ENCODE assay signal across 8 cellular contexts in the genomic region with DNA sequence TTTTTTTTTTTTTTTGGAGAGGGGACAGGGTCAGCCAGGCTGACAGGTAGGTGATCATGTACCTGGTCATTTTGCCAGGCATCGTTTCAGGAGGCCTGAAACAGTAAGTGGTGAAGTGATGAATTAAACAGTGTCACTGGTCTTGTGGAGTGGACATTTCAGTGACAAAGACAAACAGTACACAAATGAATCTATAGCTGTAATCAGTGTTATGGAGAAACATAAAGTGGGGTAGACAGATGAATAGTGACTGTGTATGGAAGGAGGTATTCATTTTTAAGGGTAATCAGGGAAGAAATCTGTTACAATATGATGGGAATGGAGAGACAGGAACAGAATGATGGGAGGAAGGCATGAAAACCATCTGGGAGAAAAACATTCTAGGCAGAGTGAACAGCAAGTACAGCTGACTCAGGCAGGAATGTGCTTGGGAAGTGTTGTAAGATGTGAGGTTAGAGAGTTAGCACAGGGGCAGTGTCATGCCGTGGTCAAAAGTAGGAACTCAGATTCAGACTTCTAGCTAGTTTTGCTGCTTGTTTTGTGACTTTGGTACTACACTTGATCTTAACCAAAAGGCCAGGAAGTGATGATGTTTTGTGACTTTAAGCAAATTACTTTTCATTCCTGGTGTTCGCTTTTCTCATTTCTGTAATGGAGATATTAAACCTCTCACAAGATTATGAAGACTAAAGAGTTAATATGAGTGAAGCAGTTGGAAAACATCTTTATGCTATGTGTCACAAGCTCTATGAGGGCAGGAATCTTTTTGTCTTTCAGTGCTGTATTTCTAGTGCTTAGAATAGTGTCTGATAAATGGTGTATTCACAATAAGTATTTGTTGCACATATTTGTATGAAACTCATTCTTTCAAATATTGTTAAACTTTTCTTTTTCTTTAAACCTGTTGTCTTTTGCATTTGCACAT. TPM values are rescaled to one million over a fixed set of nuclear protein-coding genes. Genes with fewer than 3 reads are reported as not detected.
DNase-seq lines count a peak whose midpoint lies in the region; ATAC-seq and TF ChIP-seq lines count a peak whose summit lies in the region.

No MANE protein-coding gene starts in this region.

- POLR2A ChIA-PET in GM10248 (lab: Yijun Ruan, JAX), result no interaction called here

- peak overlapping the region; percentile 49 for H3K4me2 ChIP-seq in mammary epithelial cell (ENCODE audit: insufficient read depth, low read depth, low read length)

- H3K9ac ChIP-seq in mammary epithelial cell (ENCODE audit: insufficient read depth, low read length) (no peak overlapping the region), colonic mucosa (ENCODE audit: low read depth in 2 of 2, low read length in 2 of 2) (no peak overlapping the region)

- WGBS in mammary epithelial cell (ENCODE audit: low coverage, missing lambda C conversion rate), result 35% methylated on average over 3 of the region's 3 CpGs

- no peaks in the 10 kb centered on the region for H3K9me3 ChIP-seq in mammary epithelial cell (replicated peaks; ENCODE audit: insufficient read depth, low read length)
- no peaks in the 10 kb centered on the region for H3K9me3 ChIP-seq in colonic mucosa

- BruUV-seq in mammary epithelial cell (replicated peaks; lab: Mats Ljungman, UMichigan), result no TSS peak

- no peak for ATAC-seq in HG03354 (IDR thresholded peaks at IDR 0.05; ENCODE audit: poor library complexity, severe bottlenecking, unreplicated experiment)

- H3K36me3 ChIP-seq in mammary epithelial cell (ENCODE audit: insufficient read depth, low read length) (no peaks in the 10 kb centered on the region), colonic mucosa (no peaks in the 10 kb centered on the region)

- peaks cover 31% of the 10 kb centered on the region for H3K4me1 ChIP-seq in mammary epithelial cell (ENCODE audit: insufficient read depth, low read length)
- no peaks in the 10 kb centered on the region for H3K4me1 ChIP-seq in colonic mucosa

- CTCF ChIA-PET in mammary epithelial cell (lab: Charles Lee; ENCODE audit: low non-redundant PET) (no interaction called here), GM10248 (lab: Yijun Ruan, JAX) (interaction anchor here (0.9 kb wide), 1 partner anchor 9 kb away, joined by 3 read pairs; no protein-coding TSS in a partner anchor)

- DNase-seq in Daoy (ENCODE audit: low read depth) (peak; percentile 79), LHCN-M2 (ENCODE audit: low read depth) (peak; percentile 94), mammary epithelial cell (peak; percentile 79), myocyte (ENCODE audit: low read depth) (peak; percentile 78), GM10248 (ENCODE audit: extremely low spot score) (no peak), NCI-H187 (lab: John Stamatoyannopoulos, UW) (no peak), colonic mucosa (no peak)

- intact Hi-C loops in mammary epithelial cell (cut with micrococcal nuclease), result loop anchor here (5.0 kb wide), 1 partner anchor 74 kb away; no protein-coding TSS in a partner anchor
- intact Hi-C loops in colonic mucosa (cut with DNase I), result no loop called here

- no peaks in the 10 kb centered on the region for H3K27me3 ChIP-seq in mammary epithelial cell (ENCODE audit: insufficient read depth, low read length)
- H3K27me3 ChIP-seq in colonic mucosa, result no peaks in the 10 kb centered on the region

- in situ Hi-C loops in mammary epithelial cell (cut with MboI; ENCODE audit: low sequenced_read_pairs in 2 of 2), result no loop called here

- no peak overlapping the region for H2AFZ ChIP-seq in mammary epithelial cell (ENCODE audit: low read depth, low read length)

- H3K27ac ChIP-seq in mammary epithelial cell (ENCODE audit: insufficient read depth, low read depth, low read length) (peak overlapping the region; percentile 18), colonic mucosa (no peak overlapping the region)

- peaks cover 95% of the 10 kb centered on the region for H3K79me2 ChIP-seq in mammary epithelial cell (ENCODE audit: insufficient read depth, low read length)

- TF ChIP-seq CTCF in mammary epithelial cell (conservative IDR thresholded peaks at IDR 0.05 in 1 of 2, IDR thresholded peaks at IDR 0.05 in 1 of 2; ENCODE audit: extremely low read depth in 1 of 2, insufficient read depth in 1 of 2, low read depth in 1 of 2, low read length in 2 of 2) (no peak), GM10248 (IDR thresholded peaks at IDR 0.05; ENCODE audit: control extremely low read depth, extremely low read depth, low read depth, missing control alignments) (no peak), colonic mucosa (IDR thresholded peaks at IDR 0.05) (no peak)

- dilution Hi-C loops in mammary epithelial cell (cut with HindIII; ENCODE audit: low sequenced_read_pairs), result no loop called here

- H4K20me1 ChIP-seq in mammary epithelial cell (ENCODE audit: insufficient read depth, low read length), result no peaks in the 10 kb centered on the region

- H3K4me3 ChIP-seq in mammary epithelial cell (replicated peaks in 1 of 3; ENCODE audit: insufficient read depth in 1 of 3, low read depth in 2 of 3, low read length in 3 of 3) (no peak overlapping the region), colonic mucosa (no peak overlapping the region)

RNA-seq across cellular contexts. Expression of gene QKI, which starts 43.4 kb away (rescaled TPM):
- 184 and 217 TPM in 2 replicates for total RNA-seq in Daoy (2014; rRNA removed; shearing (Covaris generic))
- 84.7 and 122 TPM in 2 replicates for total RNA-seq in LHCN-M2 (2014; rRNA removed)
- polyA plus RNA-seq in LHCN-M2 (2012), result 46.2 TPM
- 10 to 100 TPM; 60.6 to 76.5 TPM for total RNA-seq in mammary epithelial cell
- 76.1 TPM for polyA plus RNA-seq in mammary epithelial cell
- polyA minus RNA-seq in mammary epithelial cell, result 117 TPM
- total RNA-seq in myocyte, result 289 and 423 TPM in 2 replicates
- polyA plus RNA-seq in myocyte (2012), result 102 TPM
- total RNA-seq in colonic mucosa, result 10 to 100 TPM in 1 of 2 donors, 1 to 10 TPM in 1; 9.1 to 28.0 TPM

Comparison
In these comparisons a context has a peak if more than half of its experiments do, and no peak if none do; other contexts are left out.
1. DNase-seq: peak in Daoy (single experiment), LHCN-M2 (single experiment), mammary epithelial cell (single experiment) and myocyte (single experiment); none in GM10248 (single experiment), NCI-H187 (0 of 2) and colonic mucosa (single experiment).